Comparison of ENCODE assay signal across 1 cellular context in the genomic region with DNA sequence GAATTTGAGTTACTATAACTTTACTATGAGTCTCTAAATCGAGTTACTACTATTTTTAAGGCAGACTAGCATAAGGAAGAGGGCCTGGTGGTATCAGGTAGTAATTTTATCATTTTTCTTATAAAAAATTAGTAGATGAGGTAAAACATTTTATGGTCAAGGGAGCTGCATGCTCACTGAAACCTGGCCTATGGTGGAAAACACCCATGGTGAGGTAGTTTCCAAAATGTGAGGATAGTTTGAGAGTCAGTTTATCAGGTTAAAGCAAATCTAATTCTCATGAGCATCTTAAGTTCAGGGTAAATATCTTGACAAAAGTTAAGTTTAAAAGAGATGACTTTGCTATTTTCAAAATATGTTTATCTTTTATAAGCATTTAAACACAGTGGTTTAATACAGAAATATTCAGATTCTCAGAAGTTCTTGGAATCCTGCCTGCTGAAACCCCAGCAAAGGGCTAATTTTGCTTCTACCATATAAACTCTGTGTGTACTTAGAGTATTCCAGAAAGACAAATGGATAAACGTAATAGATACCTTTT.
TF ChIP-seq lines count a peak whose summit lies in the region.

No MANE protein-coding gene starts in this region.

TF ChIP-seq in SK-N-SH treated with all-trans-retinoic acid at 6 μM for 48 hours, 23 proteins besides CTCF, POLR2A, EP300 and RAD21 (continued from another document):
- TF ChIP-seq, protein P1, sequence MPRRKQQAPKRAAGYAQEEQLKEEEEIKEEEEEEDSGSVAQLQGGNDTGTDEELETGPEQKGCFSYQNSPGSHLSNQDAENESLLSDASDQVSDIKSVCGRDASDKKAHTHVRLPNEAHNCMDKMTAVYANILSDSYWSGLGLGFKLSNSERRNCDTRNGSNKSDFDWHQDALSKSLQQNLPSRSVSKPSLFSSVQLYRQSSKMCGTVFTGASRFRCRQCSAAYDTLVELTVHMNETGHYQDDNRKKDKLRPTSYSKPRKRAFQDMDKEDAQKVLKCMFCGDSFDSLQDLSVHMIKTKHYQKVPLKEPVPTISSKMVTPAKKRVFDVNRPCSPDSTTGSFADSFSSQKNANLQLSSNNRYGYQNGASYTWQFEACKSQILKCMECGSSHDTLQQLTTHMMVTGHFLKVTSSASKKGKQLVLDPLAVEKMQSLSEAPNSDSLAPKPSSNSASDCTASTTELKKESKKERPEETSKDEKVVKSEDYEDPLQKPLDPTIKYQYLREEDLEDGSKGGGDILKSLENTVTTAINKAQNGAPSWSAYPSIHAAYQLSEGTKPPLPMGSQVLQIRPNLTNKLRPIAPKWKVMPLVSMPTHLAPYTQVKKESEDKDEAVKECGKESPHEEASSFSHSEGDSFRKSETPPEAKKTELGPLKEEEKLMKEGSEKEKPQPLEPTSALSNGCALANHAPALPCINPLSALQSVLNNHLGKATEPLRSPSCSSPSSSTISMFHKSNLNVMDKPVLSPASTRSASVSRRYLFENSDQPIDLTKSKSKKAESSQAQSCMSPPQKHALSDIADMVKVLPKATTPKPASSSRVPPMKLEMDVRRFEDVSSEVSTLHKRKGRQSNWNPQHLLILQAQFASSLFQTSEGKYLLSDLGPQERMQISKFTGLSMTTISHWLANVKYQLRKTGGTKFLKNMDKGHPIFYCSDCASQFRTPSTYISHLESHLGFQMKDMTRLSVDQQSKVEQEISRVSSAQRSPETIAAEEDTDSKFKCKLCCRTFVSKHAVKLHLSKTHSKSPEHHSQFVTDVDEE (CRISPR knock-in tag; IDR thresholded peaks at IDR 0.05): no peak
- TF ChIP-seq GLIS3 (CRISPR knock-in tag; IDR thresholded peaks at IDR 0.05): no peak
